In the genomic region with DNA sequence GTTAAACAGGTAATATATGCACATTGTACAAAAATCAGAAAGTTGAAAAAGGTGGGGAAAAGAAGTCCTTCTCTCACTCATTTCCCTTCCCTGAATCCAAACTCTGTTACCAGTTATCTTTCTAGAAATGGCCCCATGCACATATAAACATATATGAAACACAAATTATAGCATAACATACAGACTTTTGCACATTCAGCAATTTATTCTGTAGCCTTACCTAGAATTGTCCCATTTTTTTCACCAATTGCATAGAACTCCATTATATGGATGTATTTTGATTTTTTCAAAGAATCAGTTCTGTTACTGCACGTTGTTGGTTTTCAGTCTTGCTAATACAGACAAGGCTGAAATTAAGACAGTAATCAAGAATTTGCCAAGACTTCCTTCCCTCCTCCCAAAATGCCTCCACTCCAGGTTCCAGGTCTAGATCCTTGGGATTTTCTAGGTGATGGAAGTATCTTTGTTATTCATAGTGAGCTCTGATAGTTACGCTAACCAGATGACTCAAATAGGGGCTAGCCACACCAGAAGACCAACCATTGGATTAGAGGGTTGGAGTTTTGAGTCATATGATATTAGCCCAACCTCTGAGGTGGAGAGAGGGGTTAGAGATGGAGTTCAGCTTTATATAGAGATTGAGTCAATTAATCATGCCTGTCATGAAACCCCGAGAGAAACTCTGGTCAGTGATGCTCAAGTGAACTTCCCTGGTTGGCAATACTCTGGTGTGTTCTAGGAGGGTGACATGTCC, we compare ENCODE assay signal across 24 cellular contexts.
"Had no signal": no experiment of that assay in that cellular context is flagged by ENCODE, and none has a peak within 500 bp of the region (broad histone marks: within the 10 kb centered on the region; RNA-seq: fewer than 3 reads in every experiment).

No MANE protein-coding gene starts in this region.

- H3K79me2 ChIP-seq: parathyroid adenoma had no signal

- H3K27me3 ChIP-seq: breast epithelium, gastrocnemius medialis, stomach, suprapubic skin, tibial nerve had no signal

- H3K27ac Mint-ChIP-seq: activated B cell treated with CpG ODN at 0.5 μM for 24 hours; activated naive CD8-positive, alpha-beta T cell; memory B cell had no signal

- H3K4me1 Mint-ChIP-seq: activated B cell treated with CpG ODN at 0.5 μM for 24 hours; central memory CD8-positive, alpha-beta T cell; memory B cell had no signal

- H3K4me3 Mint-ChIP-seq: activated B cell treated with CpG ODN at 0.5 μM for 24 hours; activated naive CD8-positive, alpha-beta T cell; central memory CD8-positive, alpha-beta T cell; memory B cell had no signal

- DNase-seq: activated B cell treated with CpG ODN at 0.5 μM for 24 hours; activated CD4-positive, alpha-beta T cell treated with anti-CD3 and anti-CD28 coated beads for 48 hours; activated naive CD4-positive, alpha-beta T cell; activated T-cell treated with anti-CD3 and anti-CD28 coated beads, Interleukin-2, amount 50 U/mL, for 1 hour; amniotic stem cell; effector memory CD4-positive, alpha-beta T cell; gastrocnemius medialis; hypothalamus; islet precursor cell; left colon; nucleus accumbens; right cardiac atrium; stimulated activated CD4-positive, alpha-beta T cell treated with anti-CD3 and anti-CD28 coated beads, Interleukin-12 subunit alpha, Interleukin-12 subunit beta, amount 100 ng/mL, for 4 hours; stimulated activated CD4-positive, alpha-beta T cell treated with anti-CD3 and anti-CD28 coated beads, Interleukin-4, amount 100 ng/mL, for 4 hours; stomach; T-helper 9 cell had no signal

- H3K27me3 Mint-ChIP-seq: activated B cell treated with CpG ODN at 0.5 μM for 24 hours; activated naive CD8-positive, alpha-beta T cell; central memory CD8-positive, alpha-beta T cell; memory B cell had no signal

- H3K36me3 ChIP-seq: gastrocnemius medialis, suprapubic skin had no signal

- H2AFZ ChIP-seq: parathyroid adenoma had no signal

- H3K4me1 ChIP-seq: breast epithelium, gastrocnemius medialis, parathyroid adenoma, stomach, suprapubic skin, tibial nerve had no signal

- ATAC-seq: esophagus mucosa, gastrocnemius medialis, left colon, right cardiac atrium had no signal

- H3K27ac ChIP-seq: breast epithelium, gastrocnemius medialis, parathyroid adenoma, stomach, suprapubic skin, tibial nerve had no signal

- H3K4me3 ChIP-seq: breast epithelium, gastrocnemius medialis, stomach, suprapubic skin, tibial nerve had no signal

- H3K9me3 Mint-ChIP-seq: activated B cell treated with CpG ODN at 0.5 μM for 24 hours; central memory CD8-positive, alpha-beta T cell; memory B cell had no signal
